8 cellular contexts compared by ENCODE assay signal in the genomic region with DNA sequence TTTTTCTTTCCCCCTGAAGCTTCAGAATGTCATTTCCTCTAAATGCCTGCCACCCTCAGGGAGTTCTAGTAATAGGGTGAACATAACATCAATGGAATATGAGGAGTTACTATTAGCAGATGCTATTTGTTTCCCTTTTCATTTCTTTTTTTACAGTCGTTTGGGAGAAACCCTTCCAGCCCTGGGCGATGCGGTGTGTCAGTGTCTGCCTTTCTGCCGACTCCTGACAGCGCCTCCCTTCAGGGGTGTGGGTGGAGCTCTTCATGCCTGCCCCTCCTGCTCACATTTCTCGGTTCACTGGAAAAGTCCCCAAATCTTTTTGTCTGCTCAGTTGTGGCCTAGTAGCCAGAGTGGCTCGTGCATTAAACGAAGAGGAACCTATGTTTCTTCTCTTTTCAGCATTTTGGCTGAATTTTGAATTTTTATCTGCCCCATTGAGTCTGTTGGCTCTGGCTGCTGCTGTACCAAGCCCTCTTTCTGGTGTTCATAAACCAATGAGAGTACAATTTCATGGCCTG.
DNase-seq lines count a peak whose midpoint lies in the region; ATAC-seq lines count a peak whose summit lies in the region.

No MANE protein-coding gene starts in this region.

- H3K36me3 Mint-ChIP-seq in activated naive CD4-positive, alpha-beta T cell treated with anti-CD3 and anti-CD28 coated beads, Interleukin-2, amount 10 ng/mL, durations not matched to agents 7 days and 5 days, result no peaks in the 10 kb centered on the region

- no peaks in the 10 kb centered on the region for H3K9me3 Mint-ChIP-seq in activated naive CD4-positive, alpha-beta T cell treated with anti-CD3 and anti-CD28 coated beads, Interleukin-2, amount 10 ng/mL, durations not matched to agents 7 days and 5 days

- CTCF ChIA-PET in activated naive CD4-positive, alpha-beta T cell treated with anti-CD3 and anti-CD28 coated beads, Interleukin-2, amount 10 ng/mL, durations not matched to agents 7 days and 5 days (lab: Charles Lee), result no interaction called here

- ATAC-seq in GM19463 (IDR thresholded peaks at IDR 0.05; ENCODE audit: unreplicated experiment) (peak; percentile 84), HG03442 (IDR thresholded peaks at IDR 0.05; ENCODE audit: unreplicated experiment) (peak; percentile 91), left ventricle myocardium superior (peak; percentile 75)

- peaks cover 4% of the 10 kb centered on the region for H3K27me3 Mint-ChIP-seq in activated naive CD4-positive, alpha-beta T cell treated with anti-CD3 and anti-CD28 coated beads, Interleukin-2, amount 10 ng/mL, durations not matched to agents 7 days and 5 days

- H3K4me3 Mint-ChIP-seq in activated naive CD4-positive, alpha-beta T cell treated with anti-CD3 and anti-CD28 coated beads, Interleukin-2, amount 10 ng/mL, durations not matched to agents 7 days and 5 days, result peak overlapping the region; percentile 48

- peaks cover 35% of the 10 kb centered on the region for H3K4me1 Mint-ChIP-seq in activated naive CD4-positive, alpha-beta T cell treated with anti-CD3 and anti-CD28 coated beads, Interleukin-2, amount 10 ng/mL, durations not matched to agents 7 days and 5 days

- intact Hi-C loops in left ventricle myocardium superior (cut with micrococcal nuclease), result no loop called here

- DNase-seq in Daoy (ENCODE audit: low read depth), result peak; percentile 66
- DNase-seq in activated naive CD4-positive, alpha-beta T cell treated with anti-CD3 and anti-CD28 coated beads, Interleukin-2, amount 10 ng/mL, durations not matched to agents 7 days and 5 days, result peak; percentile 34
- peak; percentile 42 for DNase-seq in left ventricle myocardium superior
- DNase-seq in retina, result peak; percentile 59
- DNase-seq in NCI-H1048 (lab: John Stamatoyannopoulos, UW), result no peak
- DNase-seq in DMS 273 (lab: John Stamatoyannopoulos, UW; ENCODE audit: unreplicated experiment), result no peak

- no peak overlapping the region for H3K27ac Mint-ChIP-seq in activated naive CD4-positive, alpha-beta T cell treated with anti-CD3 and anti-CD28 coated beads, Interleukin-2, amount 10 ng/mL, durations not matched to agents 7 days and 5 days

Comparison
In these comparisons a context has a peak if more than half of its experiments do, and no peak if none do; other contexts are left out.
1. DNase-seq: peak in Daoy (single experiment), activated naive CD4-positive, alpha-beta T cell treated with anti-CD3 and anti-CD28 coated beads, Interleukin-2, amount 10 ng/mL, durations not matched to agents 7 days and 5 days (single experiment), left ventricle myocardium superior (single experiment) and retina (single experiment); none in NCI-H1048 (single experiment) and DMS 273 (single experiment).
2. Peak in every context shown above with its lines, with median percentiles within 50 percentile points of each other: ATAC-seq.